Comparison of ENCODE assay signal across 11 cellular contexts in the genomic region with DNA sequence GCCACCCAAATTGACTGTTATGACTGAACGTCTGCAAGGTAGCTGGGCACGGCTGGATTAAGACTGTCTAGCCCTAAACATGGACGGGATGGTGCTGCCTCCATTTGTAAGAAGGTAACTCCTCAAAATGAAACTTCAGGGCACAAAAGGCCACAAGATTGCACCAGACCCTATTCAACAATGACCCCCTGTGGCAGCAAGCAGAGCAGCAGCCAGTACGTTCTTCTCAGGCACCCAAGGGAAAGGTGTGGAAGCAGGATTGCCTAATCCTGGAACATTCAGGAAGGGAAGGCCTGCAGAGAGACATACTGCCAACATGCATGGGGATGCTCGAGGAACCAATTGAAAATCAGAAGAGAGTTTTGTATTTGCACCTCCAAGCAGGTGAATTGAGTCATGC. TPM values are rescaled to one million over a fixed set of nuclear protein-coding genes. Genes with fewer than 3 reads are reported as not detected.
DNase-seq lines count a peak whose midpoint lies in the region; ATAC-seq and TF ChIP-seq lines count a peak whose summit lies in the region.
"Had no signal": no experiment of that assay in that cellular context is flagged by ENCODE, and none has a peak within 500 bp of the region (broad histone marks: within the 10 kb centered on the region; RNA-seq: fewer than 3 reads in every experiment).

No MANE protein-coding gene starts in this region.

- H3K9me3 Mint-ChIP-seq in chondrocyte (ENCODE audit: low read depth), result peaks cover 3% of the 10 kb centered on the region

- H3K4me1 Mint-ChIP-seq in chondrocyte (ENCODE audit: low read depth), result no peaks in the 10 kb centered on the region

- DNase-seq in ELR (ENCODE audit: low read depth) (peak; percentile 30), MV-4-11 (lab: John Stamatoyannopoulos, UW) (peak; percentile 12), chondrocyte (ENCODE audit: low spot score) (no peak), GM03348 (ENCODE audit: low spot score) (no peak), germinal center (ENCODE audit: low spot score) (no peak)
- DNase-seq: stimulated activated CD4-positive, alpha-beta T cell treated with anti-CD3 and anti-CD28 coated beads, Interleukin-4, amount 100 ng/mL, for 4 hours had no signal

- TF ChIP-seq CTCF in 22Rv1 (IDR thresholded peaks at IDR 0.05) (peak; percentile 31; the same call in 1 of the 2 replicates), chondrocyte (IDR thresholded peaks at IDR 0.05) (peak; percentile 43)

- H3K4me3 Mint-ChIP-seq in chondrocyte (ENCODE audit: unreplicated experiment), result no peak overlapping the region

- H3K27ac Mint-ChIP-seq in chondrocyte (ENCODE audit: unreplicated experiment), result no peak overlapping the region

- peaks cover 15% of the 10 kb centered on the region for H3K27me3 Mint-ChIP-seq in chondrocyte (ENCODE audit: low read depth)

- no peak overlapping the region for H3K27ac ChIP-seq in 22Rv1
- H3K27ac ChIP-seq: SJSA1 had no signal

- ATAC-seq in GM21825 (IDR thresholded peaks at IDR 0.05; ENCODE audit: unreplicated experiment) (no peak), HG03196 (IDR thresholded peaks at IDR 0.05; ENCODE audit: unreplicated experiment) (no peak)

- no peaks in the 10 kb centered on the region for H3K36me3 Mint-ChIP-seq in chondrocyte (ENCODE audit: low read depth)

RNA-seq across cellular contexts. Expression of a gene that starts 4.5 kb away (rescaled TPM):
- total RNA-seq in chondrocyte, result not detected in 3 replicates
- total RNA-seq: mononuclear cell, SJSA1 had no signal

RNA-seq across cellular contexts. Expression of a gene that starts 6.5 kb away (rescaled TPM):
- not detected in 3 replicates for total RNA-seq in chondrocyte
- total RNA-seq: SJSA1 had no signal

RNA-seq across cellular contexts. Expression of a gene that starts 14.3 kb away (rescaled TPM):
- 8.4 to 12.6 TPM (median 11.3 TPM) in 3 replicates for total RNA-seq in chondrocyte

RNA-seq across cellular contexts. Expression of a gene that starts 30.4 kb away (rescaled TPM):
- total RNA-seq in chondrocyte, result not detected in 3 replicates
- total RNA-seq: mononuclear cell, SJSA1 had no signal

RNA-seq across cellular contexts. Expression of a gene that starts 37.3 kb away (rescaled TPM):
- total RNA-seq in chondrocyte, result 119 to 151 TPM (median 121 TPM) in 3 replicates

Comparison
In these comparisons a context has a peak if more than half of its experiments do, and no peak if none do; other contexts are left out.
1. DNase-seq: peak in ELR (single experiment) and MV-4-11 (single experiment); none in chondrocyte (single experiment), GM03348 (single experiment) and germinal center (single experiment).